9 cellular contexts compared by ENCODE assay signal in the genomic region with DNA sequence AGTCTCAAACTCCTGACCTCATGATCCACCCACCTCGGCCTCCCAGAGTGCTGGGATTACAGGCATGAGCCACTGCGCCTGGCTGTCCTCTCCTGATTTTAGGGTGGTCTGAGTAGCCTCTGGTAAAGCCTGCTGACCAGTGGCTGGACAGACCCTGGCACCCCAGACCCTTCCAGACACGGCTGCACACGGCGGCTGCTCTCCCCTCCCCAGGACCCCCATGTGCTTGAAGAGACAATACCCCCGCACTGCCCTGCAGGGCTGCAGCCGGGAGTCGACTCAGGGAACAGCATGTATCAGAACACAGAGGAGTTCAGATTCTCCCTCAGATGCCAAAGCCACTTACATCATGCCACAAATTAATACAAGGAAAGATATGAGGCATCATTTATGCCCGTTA. TPM values are rescaled to one million over a fixed set of nuclear protein-coding genes. Genes with fewer than 3 reads are reported as not detected.
"Had no signal": no experiment of that assay in that cellular context is flagged by ENCODE, and none has a peak within 500 bp of the region (broad histone marks: within the 10 kb centered on the region; RNA-seq: fewer than 3 reads in every experiment).

No MANE protein-coding gene starts in this region.

- H3K27ac Mint-ChIP-seq: HFFc6 had no signal

- DNase-seq: GM23248, GOT3, H7, HFFc6, IMR-90 had no signal

- H3K9ac ChIP-seq: GM23248 had no signal

- H3K9me3 Mint-ChIP-seq: HFFc6 had no signal

- H3K9me3 ChIP-seq: HAP-1 had no signal

- ATAC-seq: HCT116, K562 had no signal

- H3K4me3 Mint-ChIP-seq: HFFc6 had no signal

- H3K36me3 ChIP-seq: HAP-1 had no signal

- H3K4me3 ChIP-seq: GM23248, HAP-1, K562 had no signal

- H2AFZ ChIP-seq: GM23248 had no signal

- H3K27ac ChIP-seq: GM23248 had no signal

RNA-seq across cellular contexts. Expression of gene CFAP46, which starts 58.3 kb away (rescaled TPM):
- total RNA-seq: HT-29, K562 had no signal
- polyA plus RNA-seq: K562 had no signal
